In the genomic region with DNA sequence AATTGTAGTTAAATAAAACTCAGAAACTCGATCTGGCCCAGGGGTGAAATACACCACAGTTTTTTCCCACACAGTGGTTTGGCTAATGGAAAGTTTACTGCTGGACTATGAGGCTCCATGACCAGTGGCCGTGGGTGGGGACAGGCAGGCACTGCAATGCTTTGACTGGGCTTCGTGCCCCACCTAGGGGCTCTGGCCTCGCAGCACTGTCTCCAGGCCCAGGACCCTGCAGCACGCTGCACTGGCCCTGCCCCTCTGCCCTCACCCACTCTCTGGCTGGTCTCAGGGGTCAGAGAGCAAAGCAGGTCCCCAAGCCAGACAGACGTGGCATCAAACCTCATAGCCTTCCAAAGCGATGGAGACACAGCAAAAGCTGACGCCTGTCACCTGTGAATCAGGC, we compare ENCODE assay signal across 2 cellular contexts.
TF ChIP-seq lines count a peak whose summit lies in the region.

No MANE protein-coding gene starts in this region.

TF ChIP-seq in IMR-90, 13 proteins besides CTCF, POLR2A, EP300 and RAD21:
- TF ChIP-seq CEBPB (IDR thresholded peaks at IDR 0.05; ENCODE audit: low read depth, low read length) (no peak), FOS (IDR thresholded peaks at IDR 0.05; ENCODE audit: low read depth, low read length) (no peak), BHLHE40 (IDR thresholded peaks at IDR 0.05; ENCODE audit: low read depth, low read length) (no peak), SMC3 (IDR thresholded peaks at IDR 0.05; ENCODE audit: low read depth, low read length) (no peak), MXI1 (IDR thresholded peaks at IDR 0.05; ENCODE audit: borderline replicate concordance, low read depth, low read length) (no peak), RCOR1 (IDR thresholded peaks at IDR 0.05; ENCODE audit: insufficient replicate concordance, low read length) (no peak), MAFK (IDR thresholded peaks at IDR 0.05; ENCODE audit: low read depth, low read length) (no peak), RFX5 (IDR thresholded peaks at IDR 0.05; ENCODE audit: low read depth, low read length) (no peak)
- TF ChIP-seq, protein P1, sequence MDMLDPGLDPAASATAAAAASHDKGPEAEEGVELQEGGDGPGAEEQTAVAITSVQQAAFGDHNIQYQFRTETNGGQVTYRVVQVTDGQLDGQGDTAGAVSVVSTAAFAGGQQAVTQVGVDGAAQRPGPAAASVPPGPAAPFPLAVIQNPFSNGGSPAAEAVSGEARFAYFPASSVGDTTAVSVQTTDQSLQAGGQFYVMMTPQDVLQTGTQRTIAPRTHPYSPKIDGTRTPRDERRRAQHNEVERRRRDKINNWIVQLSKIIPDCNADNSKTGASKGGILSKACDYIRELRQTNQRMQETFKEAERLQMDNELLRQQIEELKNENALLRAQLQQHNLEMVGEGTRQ (IDR thresholded peaks at IDR 0.05; ENCODE audit: low read depth, low read length): no peak

TF ChIP-seq in H1, 55 proteins besides CTCF, POLR2A, EP300 and RAD21:
- no peak for TF ChIP-seq CREB1 (IDR thresholded peaks at IDR 0.05)
